In the genomic region with DNA sequence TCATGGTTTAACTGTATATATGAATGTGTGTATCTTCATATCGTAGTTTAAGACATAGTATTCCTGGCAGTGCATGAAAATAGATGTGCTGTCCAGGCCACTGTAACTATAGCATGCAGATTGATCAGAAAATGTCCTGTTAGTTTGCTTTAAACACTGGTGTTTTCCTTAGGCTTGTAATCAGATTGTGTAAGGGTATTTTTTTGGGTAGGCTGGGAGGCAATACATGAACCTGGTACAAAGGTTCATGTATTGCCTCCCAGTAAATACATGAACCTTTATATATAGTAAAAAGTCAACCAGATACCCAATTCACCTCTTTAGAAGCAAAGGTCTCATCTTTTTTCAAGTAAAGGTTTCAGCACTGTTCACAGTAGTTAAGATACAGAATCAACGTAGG, we compare ENCODE assay signal across 7 cellular contexts. TPM values are rescaled to one million over a fixed set of nuclear protein-coding genes. Genes with fewer than 3 reads are reported as not detected.
DNase-seq lines count a peak whose midpoint lies in the region; ATAC-seq and TF ChIP-seq lines count a peak whose summit lies in the region.

No MANE protein-coding gene starts in this region.

- no peak for ATAC-seq in GM18873 (IDR thresholded peaks at IDR 0.05; ENCODE audit: low FRiP score, unreplicated experiment)

- no peak for DNase-seq in HAP-1 (ENCODE audit: low spot score in 2 of 2)
- no peak for DNase-seq in foreskin fibroblast
- no peak for DNase-seq in mucosa of gallbladder (ENCODE audit: low spot score)
- DNase-seq in ecto neural progenitor cell (ENCODE audit: low spot score) = no peak

- H3K27me3 ChIP-seq in HAP-1 (ENCODE audit: low read depth) (no peaks in the 10 kb centered on the region), skeletal muscle satellite cell (ENCODE audit: control insufficient read depth, insufficient read depth, low read length) (no peaks in the 10 kb centered on the region)

- peak overlapping the region; percentile 95 for H3K9ac ChIP-seq in skeletal muscle satellite cell (ENCODE audit: low read depth, low read length)

- H3K4me2 ChIP-seq in skeletal muscle satellite cell (ENCODE audit: low read length) = peak overlapping the region; percentile 72

- no peaks in the 10 kb centered on the region for H3K9me3 ChIP-seq in HAP-1
- no peaks in the 10 kb centered on the region for H3K9me3 ChIP-seq in skeletal muscle satellite cell (replicated peaks; ENCODE audit: low read length)

- H3K4me1 ChIP-seq in HAP-1 (peaks cover 11% of the 10 kb centered on the region), skeletal muscle satellite cell (ENCODE audit: control insufficient read depth, insufficient read depth, low read length) (peaks cover 20% of the 10 kb centered on the region)

- no peak for TF ChIP-seq CTCF in WI38 (IDR thresholded peaks at IDR 0.05; ENCODE audit: low read depth, low read length)
- TF ChIP-seq CTCF in foreskin fibroblast (IDR thresholded peaks at IDR 0.05; ENCODE audit: low read depth, low read length) = no peak

- H3K36me3 ChIP-seq in HAP-1 (replicated peaks) (no peaks in the 10 kb centered on the region), skeletal muscle satellite cell (ENCODE audit: insufficient read depth, low read length) (peaks cover 3% of the 10 kb centered on the region)

- in situ Hi-C loops in HAP-1 (cut with MboI; ENCODE audit: low sequenced_read_pairs) = no loop called here

- peak overlapping the region; percentile 90 for H3K4me3 ChIP-seq in HAP-1
- H3K4me3 ChIP-seq in WI38 (ENCODE audit: low read depth, low read length) = peak overlapping the region; percentile 97
- H3K4me3 ChIP-seq in foreskin fibroblast (ENCODE audit: low read depth in 1 of 2, low read length in 2 of 2) = peak overlapping the region; percentile 71 to 92
- H3K4me3 ChIP-seq in skeletal muscle satellite cell (ENCODE audit: low read length) = peak overlapping the region; percentile 76

RNA-seq across cellular contexts. Expression of a gene that starts 1.6 kb away (rescaled TPM):
- 29.7 and 34.2 TPM in 2 replicates for total RNA-seq in skeletal muscle satellite cell (2012; rRNA removed)
- 22.7 TPM for total RNA-seq in mucosa of gallbladder

RNA-seq across cellular contexts. Expression of a gene that starts 20.1 kb away (rescaled TPM):
- 150 and 156 TPM in 2 replicates for total RNA-seq in skeletal muscle satellite cell (2012; rRNA removed)
- 206 TPM for total RNA-seq in mucosa of gallbladder

RNA-seq across cellular contexts. Expression of a gene that starts 44.7 kb away (rescaled TPM):
- total RNA-seq in skeletal muscle satellite cell (2012; rRNA removed) = 263 and 281 TPM in 2 replicates
- 221 TPM for total RNA-seq in mucosa of gallbladder

RNA-seq across cellular contexts. Expression of a gene that starts 45.3 kb away (rescaled TPM):
- 124 and 140 TPM in 2 replicates for total RNA-seq in skeletal muscle satellite cell (2012; rRNA removed)
- 115 TPM for total RNA-seq in mucosa of gallbladder
